In the genomic region with DNA sequence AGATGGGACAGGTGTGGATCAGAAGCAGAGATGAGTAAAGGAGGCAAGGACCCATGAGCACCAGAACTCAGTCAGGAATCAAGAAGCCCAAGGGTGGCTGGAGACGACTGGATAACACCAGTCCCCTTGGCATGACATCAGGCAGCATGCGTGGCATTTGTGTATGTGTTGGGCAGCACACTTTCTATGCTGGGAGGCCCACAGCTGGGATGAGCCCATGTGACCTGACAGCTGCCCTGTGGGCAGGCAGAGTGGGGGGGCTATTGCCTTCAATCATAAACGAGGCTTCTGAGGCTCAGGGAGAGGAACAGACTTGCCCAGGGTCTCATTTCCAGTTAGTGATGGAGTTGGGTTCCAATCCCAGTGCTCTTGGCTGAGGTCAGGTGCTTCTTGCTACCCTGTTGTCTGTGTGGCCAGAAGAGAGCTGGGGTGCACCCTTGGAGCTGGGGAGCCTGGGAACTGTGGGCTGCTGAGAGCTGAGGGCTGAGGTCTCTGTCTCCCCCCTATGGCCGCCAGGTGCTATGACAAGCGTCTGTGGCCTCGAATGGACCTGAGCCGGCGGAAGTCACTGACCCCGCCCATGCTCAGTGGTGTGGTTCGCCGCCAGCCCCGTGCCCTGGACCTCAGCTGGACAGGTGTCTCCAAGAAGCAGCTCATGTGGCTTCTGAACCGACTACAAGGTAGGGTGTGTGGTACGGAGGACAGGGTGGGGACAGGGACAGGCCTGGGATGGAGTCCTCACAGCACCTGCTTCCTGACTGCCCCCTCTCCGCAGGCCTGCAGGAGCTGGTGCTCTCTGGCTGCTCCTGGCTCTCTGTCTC, we compare ENCODE assay signal across 8 cellular contexts. TPM values are rescaled to one million over a fixed set of nuclear protein-coding genes. Genes with fewer than 3 reads are reported as not detected.
DNase-seq lines count a peak whose midpoint lies in the region; ATAC-seq and TF ChIP-seq lines count a peak whose summit lies in the region.

No MANE protein-coding gene starts in this region.

- POLR2A ChIA-PET in BJ (lab: Charles Lee): interaction anchor here (0.6 kb wide), 1 partner anchor 531 kb away, joined by 3 read pairs; no protein-coding TSS in a partner anchor

- H3K9me3 ChIP-seq in testis: no peaks in the 10 kb centered on the region

- H3K4me1 ChIP-seq in testis: peaks cover 15% of the 10 kb centered on the region

- intact Hi-C loops in testis (cut with DNase I; ENCODE audit: low total_unique reads): no loop called here

- 24 to 49% methylated on average over 3 to 13 of the region's 15 CpGs for WGBS in testis, 2 donors

- no peak overlapping the region for H3K27ac ChIP-seq in testis

- H3K4me3 ChIP-seq in BJ (ENCODE audit: low read depth, low read length) (no peak overlapping the region), testis (no peak overlapping the region)

- H3K27me3 ChIP-seq in BJ (ENCODE audit: control insufficient read depth, insufficient read depth, low read length) (no peaks in the 10 kb centered on the region), testis (no peaks in the 10 kb centered on the region)

- peaks cover 23% of the 10 kb centered on the region for H3K36me3 ChIP-seq in BJ (ENCODE audit: control insufficient read depth, insufficient read depth, low read length)
- H3K36me3 ChIP-seq in testis (ENCODE audit: low read depth, missing control alignments): no peaks in the 10 kb centered on the region

- TF ChIP-seq POLR2A in testis (IDR thresholded peaks at IDR 0.05): no peak

- DNase-seq in BJ (ENCODE audit: low read depth): no peak
- DNase-seq in NCI-H748 (lab: John Stamatoyannopoulos, UW; ENCODE audit: unreplicated experiment): peak; percentile 55
- DNase-seq in activated CD8-positive, alpha-beta memory T cell treated with anti-CD3 and anti-CD28 coated beads for 1 hour (ENCODE audit: extremely low read depth in 1 of 2, low read depth in 1 of 2): peak; percentile 21 to 42
- DNase-seq in epidermal melanocyte (ENCODE audit: insufficient read length, low spot score): peak; percentile 74
- DNase-seq in myocyte (ENCODE audit: low read depth): peak; percentile 81
- DNase-seq in testis: peak; percentile 81

- TF ChIP-seq CTCF in BJ (IDR thresholded peaks at IDR 0.05; ENCODE audit: insufficient read depth, low read depth, low read length) (peak; percentile 96), testis (IDR thresholded peaks at IDR 0.05) (peak; percentile 57 to 85 (median 72))

- ATAC-seq in GM18873 (IDR thresholded peaks at IDR 0.05; ENCODE audit: low FRiP score, unreplicated experiment) (peak; percentile 74), HG03135 (IDR thresholded peaks at IDR 0.05; ENCODE audit: unreplicated experiment) (peak; percentile 67)

- CTCF ChIA-PET in BJ (lab: Yijun Ruan, JAX): interaction anchor here (0.6 to 7.1 kb wide), 23 partner anchors 9 to 926 kb away, joined by 3 to 40 read pairs (median 4); a partner anchor contains a TSS

RNA-seq across cellular contexts. Expression of a gene that starts 7.1 kb away (rescaled TPM):
- polyA plus RNA-seq in BJ (2011; rRNA removed) (25.6 and 37.1 TPM in 2 replicates), testis (ENCODE audit: insufficient read depth, low read depth, low replicate concordance) (29.1 TPM)
- 22.4 and 25.4 TPM in 2 replicates for polyA minus RNA-seq in BJ (2011; rRNA and poly(A)+ RNA removed)
- total RNA-seq in myocyte (53.9 and 60.0 TPM in 2 replicates), testis (10 to 100 TPM; 68.6 to 75.0 TPM)
- polyA plus RNA-seq in myocyte (2012): 35.5 TPM

RNA-seq across cellular contexts. Expression of a gene that starts 15.7 kb away (rescaled TPM):
- polyA plus RNA-seq in BJ (2011; rRNA removed) (0.96 and 1.4 TPM in 2 replicates), testis (ENCODE audit: insufficient read depth, low read depth, low replicate concordance) (41.4 TPM)
- polyA minus RNA-seq in BJ (2011; rRNA and poly(A)+ RNA removed): 3.1 TPM in 2 replicates
- total RNA-seq in myocyte (3.3 and 5.8 TPM in 2 replicates), testis (10 to 100 TPM; 45.7 to 45.8 TPM)
- 13.6 TPM for polyA plus RNA-seq in myocyte (2012)

RNA-seq across cellular contexts. Expression of a gene that starts 18.4 kb away (rescaled TPM):
- 5.9 and 7.6 TPM in 2 replicates for polyA plus RNA-seq in BJ (2011; rRNA removed)
- polyA minus RNA-seq in BJ (2011; rRNA and poly(A)+ RNA removed): 5.5 and 7.6 TPM in 2 replicates
- 11.6 and 14.9 TPM in 2 replicates for total RNA-seq in myocyte
- polyA plus RNA-seq in myocyte (2012): 12.7 TPM
- total RNA-seq in testis: 100 to 1,000 TPM; 142 to 149 TPM
- 47.0 TPM for polyA plus RNA-seq in testis (ENCODE audit: insufficient read depth, low read depth, low replicate concordance)

RNA-seq across cellular contexts. Expression of a gene that starts 43.2 kb away (rescaled TPM):
- polyA plus RNA-seq in BJ (2011; rRNA removed) (15.4 and 25.0 TPM in 2 replicates), testis (ENCODE audit: insufficient read depth, low read depth, low replicate concordance) (8.9 TPM)
- 9.3 and 13.1 TPM in 2 replicates for polyA minus RNA-seq in BJ (2011; rRNA and poly(A)+ RNA removed)
- total RNA-seq in myocyte (98.3 and 128 TPM in 2 replicates), testis (1 to 10 TPM; 5.7 to 7.4 TPM)
- polyA plus RNA-seq in myocyte (2012): 33.2 TPM

RNA-seq across cellular contexts. Expression of a gene that starts 45.4 kb away (rescaled TPM):
- polyA plus RNA-seq in BJ (2011; rRNA removed) (14.9 and 22.2 TPM in 2 replicates), testis (ENCODE audit: insufficient read depth, low read depth, low replicate concordance) (5.6 TPM)
- 6.6 and 8.8 TPM in 2 replicates for polyA minus RNA-seq in BJ (2011; rRNA and poly(A)+ RNA removed)
- total RNA-seq in myocyte (4.2 and 5.6 TPM in 2 replicates), testis (1 to 10 TPM; 5.9 to 9.0 TPM)
- polyA plus RNA-seq in myocyte (2012): 10.2 TPM
